ENCODE assay signal across 9 cellular contexts in the genomic region with DNA sequence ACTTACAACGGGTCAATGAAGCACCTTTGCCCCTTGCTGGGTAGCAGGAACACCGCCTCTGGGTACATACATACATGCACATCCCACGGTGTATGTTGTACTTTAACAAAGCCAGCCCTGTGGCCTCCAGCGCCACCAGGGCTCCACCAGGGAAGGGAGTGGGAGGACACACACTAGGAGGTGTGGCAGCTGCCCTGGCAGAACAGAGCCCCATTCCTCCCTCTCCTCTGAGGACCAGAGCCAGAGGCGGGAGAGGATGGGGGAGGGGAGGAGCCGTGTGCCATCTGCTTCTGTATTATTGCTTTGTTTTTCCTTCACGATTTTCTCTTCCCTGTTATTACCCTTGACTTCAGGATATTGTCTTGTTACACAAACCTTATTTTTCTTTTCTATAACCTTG.
A peak's percentile ranks its signal among the peaks of the same experiment; 100 is the strongest.
DNase-seq lines count a peak whose midpoint lies in the region; ATAC-seq and TF ChIP-seq lines count a peak whose summit lies in the region.
"Had no signal": no experiment of that assay in that cellular context is flagged by ENCODE, and none has a peak within 500 bp of the region (broad histone marks: within the 10 kb centered on the region; RNA-seq: fewer than 3 reads in every experiment).

No MANE protein-coding gene starts in this region.

- H3K27ac ChIP-seq in MM.1S (ENCODE audit: low read length), result no peak overlapping the region

- no peaks in the 10 kb centered on the region for H4K20me1 ChIP-seq in MM.1S (ENCODE audit: insufficient read depth, low read length)

- no peak overlapping the region for H3K4me2 ChIP-seq in MM.1S (ENCODE audit: low read depth, low read length)

- H3K27me3 ChIP-seq in BE2C (no peaks in the 10 kb centered on the region), MM.1S (replicated peaks; ENCODE audit: insufficient read depth, low read length) (no peaks in the 10 kb centered on the region)

- peak; percentile 91 for DNase-seq in BE2C
- peak; percentile 44 to 69 for DNase-seq in NCI-H187 (lab: John Stamatoyannopoulos, UW)
- peak; percentile 34 for DNase-seq in astrocyte of the hippocampus (ENCODE audit: low read depth, low spot score)
- peak; percentile 60 to 73 (median 69) for DNase-seq in mucosa of descending colon
- no peak for DNase-seq in EL
- no peak for DNase-seq in MM.1S
- no peak for DNase-seq in HuH-7.5 (ENCODE audit: low spot score)
- DNase-seq: central memory CD4-positive, alpha-beta T cell had no signal

- peaks cover 13% of the 10 kb centered on the region for H3K36me3 ChIP-seq in BE2C
- H3K36me3 ChIP-seq in mucosa of descending colon (ENCODE audit: low read depth), result no peaks in the 10 kb centered on the region
- no peaks in the 10 kb centered on the region for H3K36me3 ChIP-seq in MM.1S (replicated peaks; ENCODE audit: insufficient read depth, low read length)

- H3K4me1 ChIP-seq in BE2C (peaks cover 29% of the 10 kb centered on the region), mucosa of descending colon (ENCODE audit: low read depth) (peaks cover 25% of the 10 kb centered on the region), MM.1S (ENCODE audit: low read length) (no peaks in the 10 kb centered on the region)

- TF ChIP-seq CTCF in BE2C (IDR thresholded peaks at IDR 0.05; ENCODE audit: low read depth, low read length) (peak; percentile 40; the same call in 1 of the 2 replicates), mucosa of descending colon (IDR thresholded peaks at IDR 0.05) (no peak), MM.1S (IDR thresholded peaks at IDR 0.05; ENCODE audit: low read length) (no peak)

- no peaks in the 10 kb centered on the region for H3K79me2 ChIP-seq in MM.1S (ENCODE audit: low read length)

- intact Hi-C loops in mucosa of descending colon (cut with DNase I, micrococcal nuclease), result loop anchor here (2.0 to 5.0 kb wide), 3 partner anchors 285 to 331 kb away; no protein-coding TSS in a partner anchor

- H3K9me3 ChIP-seq in BE2C (no peaks in the 10 kb centered on the region), mucosa of descending colon (no peaks in the 10 kb centered on the region), MM.1S (replicated peaks; ENCODE audit: insufficient read depth, low read length) (no peaks in the 10 kb centered on the region)

- peak; percentile 78 for ATAC-seq in mucosa of descending colon
- ATAC-seq in HG03442 (IDR thresholded peaks at IDR 0.05; ENCODE audit: unreplicated experiment), result no peak

- no peaks in the 10 kb centered on the region for H3F3A ChIP-seq in MM.1S (ENCODE audit: insufficient read depth, low read length)

- H3K4me3 ChIP-seq in BE2C (ENCODE audit: low read depth, low read length), result no peak overlapping the region
- H3K4me3 ChIP-seq in mucosa of descending colon, result no peak overlapping the region
- no peak overlapping the region for H3K4me3 ChIP-seq in MM.1S (ENCODE audit: low read length)

- no peak overlapping the region for H3K9ac ChIP-seq in MM.1S (ENCODE audit: low read length)

- no peak overlapping the region for H2AFZ ChIP-seq in MM.1S (ENCODE audit: low read length)

- H3K9me2 ChIP-seq in MM.1S (replicated peaks; ENCODE audit: insufficient read depth, low read length), result no peaks in the 10 kb centered on the region

Comparison
In these comparisons a context has a peak if more than half of its experiments do, and no peak if none do; other contexts are left out.
1. DNase-seq: peak in BE2C (single experiment), NCI-H187 (2 of 2), astrocyte of the hippocampus (single experiment) and mucosa of descending colon (3 of 3); none in EL (single experiment), MM.1S (single experiment) and HuH-7.5 (single experiment).